Comparison of ENCODE assay signal across 8 cellular contexts in the genomic region with DNA sequence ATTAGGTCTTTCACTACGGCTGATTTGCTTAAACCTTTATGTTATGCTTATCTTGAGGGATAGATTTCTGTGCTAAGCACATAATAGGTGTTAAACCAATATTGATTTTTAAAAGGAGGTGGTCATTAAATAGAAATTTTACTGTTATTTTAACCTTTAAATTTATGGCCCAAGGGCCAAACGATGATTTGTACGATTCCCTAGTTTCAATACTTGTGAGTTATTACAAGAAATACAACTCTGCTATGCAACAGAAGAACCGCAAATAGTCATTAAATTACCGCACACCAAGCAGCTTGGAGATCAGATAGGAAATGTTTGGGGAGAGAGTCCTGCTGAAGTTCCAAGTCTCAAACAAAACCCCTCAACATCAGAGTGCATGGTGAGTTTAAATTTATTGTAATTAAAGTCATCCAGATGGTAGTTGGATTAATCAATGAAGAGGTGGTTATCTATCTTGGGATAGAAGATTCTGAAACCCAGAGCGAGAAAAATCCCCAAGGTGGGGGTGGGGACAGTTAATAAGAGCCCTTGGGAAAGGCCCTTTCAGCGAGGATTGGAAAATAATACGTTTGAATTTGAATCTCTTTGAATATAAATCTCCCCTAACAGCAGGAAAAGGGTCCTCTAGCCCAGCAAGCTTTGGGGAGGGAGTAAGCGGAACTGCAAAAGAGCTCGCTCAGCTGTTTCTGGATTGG. TPM values are rescaled to one million over a fixed set of nuclear protein-coding genes. Genes with fewer than 3 reads are reported as not detected.
DNase-seq lines count a peak whose midpoint lies in the region; ATAC-seq and TF ChIP-seq lines count a peak whose summit lies in the region.

No MANE protein-coding gene starts in this region.

- no peaks in the 10 kb centered on the region for H3K27me3 Mint-ChIP-seq in Caco-2 (ENCODE audit: insufficient read depth, unreplicated experiment)

- H3K4me1 Mint-ChIP-seq in Caco-2 (ENCODE audit: low read depth, unreplicated experiment) = peaks cover 7% of the 10 kb centered on the region

- TF ChIP-seq POLR2A in GM18505 (IDR thresholded peaks at IDR 0.05; ENCODE audit: borderline replicate concordance, extremely low read depth, insufficient read depth, insufficient read length) = no peak

- POLR2A ChIA-PET in Caco-2 (lab: Charles Lee) = interaction anchor here (1.0 to 2.4 kb wide), 2 partner anchors 27 to 308 kb away, joined by 3 to 6 read pairs; a partner anchor contains a TSS

- H3K9me3 ChIP-seq in Caco-2 (no peaks in the 10 kb centered on the region), psoas muscle (no peaks in the 10 kb centered on the region)

- ATAC-seq in psoas muscle (peak in 3 of 4 donors; percentile 5 to 30 (median 13)), HG02571 (IDR thresholded peaks at IDR 0.05; ENCODE audit: unreplicated experiment) (no peak), GM18505 (IDR thresholded peaks at IDR 0.05; ENCODE audit: unreplicated experiment) (no peak)

- H3K36me3 ChIP-seq in Caco-2 (ENCODE audit: control insufficient read depth, insufficient read depth, low read length) (no peaks in the 10 kb centered on the region), psoas muscle (ENCODE audit: insufficient read depth in 1 of 2, low read depth in 1 of 2) (no peaks in the 10 kb centered on the region)

- no peaks in the 10 kb centered on the region for H3K27me3 ChIP-seq in Caco-2 (replicated peaks; ENCODE audit: control insufficient read depth, insufficient read depth, low read length)
- no peaks in the 10 kb centered on the region for H3K27me3 ChIP-seq in psoas muscle (ENCODE audit: insufficient read depth in 3 of 3, low read length in 2 of 3)

- CTCF ChIA-PET in Caco-2 (lab: Charles Lee) = interaction anchor here (1.0 kb wide), 2 partner anchors 148 to 174 kb away, joined by 3 to 7 read pairs; a partner anchor contains a TSS

- H3K4me3 ChIP-seq in Caco-2 (ENCODE audit: low read depth, low read length) (peak overlapping the region; percentile 96), psoas muscle (peak overlapping the region; percentile 78)

- intact Hi-C loops in Caco-2 (cut with micrococcal nuclease; ENCODE audit: unreplicated experiment) = loop anchor here (2.0 to 5.0 kb wide), 3 partner anchors 83 to 365 kb away; a partner anchor contains a TSS
- intact Hi-C loops in psoas muscle (cut with DNase I) = loop anchor here in 1 of 2 donors (10.0 kb wide), 1 partner anchor 307 kb away; a partner anchor contains a TSS

- WGBS in psoas muscle, 3 donors = 12 to 23% (median 15%) methylated on average over 10 of the region's 10 CpGs

- peak overlapping the region; percentile 90 for H3K27ac ChIP-seq in psoas muscle

- H3K27ac Mint-ChIP-seq in Caco-2 (ENCODE audit: unreplicated experiment) = peak overlapping the region; percentile 87

- peak overlapping the region; percentile 91 for H3K4me3 Mint-ChIP-seq in Caco-2 (ENCODE audit: unreplicated experiment)

- TF ChIP-seq CTCF in Caco-2 (IDR thresholded peaks at IDR 0.05; ENCODE audit: insufficient read depth in 1 of 2, low read depth in 1 of 2, low read length in 1 of 2, severe bottlenecking in 1 of 2, unreplicated experiment in 1 of 2) = no peak
- no peak for TF ChIP-seq CTCF in psoas muscle (IDR thresholded peaks at IDR 0.05)

- H3K4me1 ChIP-seq in Caco-2 (peaks cover 23% of the 10 kb centered on the region), psoas muscle (peaks cover 13% of the 10 kb centered on the region)

- no peaks in the 10 kb centered on the region for H3K9me3 Mint-ChIP-seq in Caco-2 (ENCODE audit: unreplicated experiment)

- peaks cover 9% of the 10 kb centered on the region for H3K36me3 Mint-ChIP-seq in Caco-2 (ENCODE audit: insufficient read depth, unreplicated experiment)

- BruUV-seq in Caco-2 (replicated peaks; lab: Mats Ljungman, UMichigan) = TSS peak; percentile 66

- DNase-seq in Caco-2 = no peak
- DNase-seq in HT-29 (ENCODE audit: low spot score) = peak; percentile 64
- DNase-seq in SW480 (ENCODE audit: low spot score) = peak; percentile 29
- peak; percentile 23 for DNase-seq in fibroblast of peridontal ligament (ENCODE audit: extremely low read depth)
- DNase-seq in psoas muscle = no peak
- DNase-seq in activated CD4-positive, CD25-positive, alpha-beta regulatory T cell treated with anti-CD3 and anti-CD28 coated beads, Interleukin-2, amount 50 U/mL, for 72 hours = no peak

RNA-seq across cellular contexts. Expression of a gene that starts 0.8 kb away (rescaled TPM):
- total RNA-seq in Caco-2 (2022) (43.6 and 45.0 TPM in 2 replicates), psoas muscle (10 to 100 TPM; 11.8 to 19.3 (median 15.6) TPM)
- 11.4 and 13.1 TPM in 2 replicates for total RNA-seq in HT-29 (2014; rRNA removed; shearing (Covaris generic))
- 1 to 10 TPM; 2.4 to 6.4 (median 3.3) TPM for polyA plus RNA-seq in psoas muscle

Comparison
In these comparisons a context has a peak if more than half of its experiments do, and no peak if none do; other contexts are left out.
1. DNase-seq: peak in HT-29 (single experiment), SW480 (single experiment) and fibroblast of peridontal ligament (single experiment); none in Caco-2 (0 of 2), psoas muscle (0 of 2) and activated CD4-positive, CD25-positive, alpha-beta regulatory T cell treated with anti-CD3 and anti-CD28 coated beads, Interleukin-2, amount 50 U/mL, for 72 hours (single experiment).
2. ATAC-seq: peak in psoas muscle (3 of 4); none in HG02571 (single experiment) and GM18505 (single experiment).